1 cellular context compared by ENCODE assay signal in genomic region chr6:63213325-63213724, GRCh38.
TF ChIP-seq lines count a peak whose summit lies in the region.

No MANE protein-coding gene starts in this region.

TF ChIP-seq in K562, 482 proteins besides CTCF, POLR2A, EP300 and RAD21 (continued from another document):
- no peak for TF ChIP-seq ZNF395 (CRISPR knock-in tag; IDR thresholded peaks at IDR 0.05)
TF ChIP-seq in K562: peak in this region for 1.
